Comparison of ENCODE assay signal across 1 cellular context in the genomic region with DNA sequence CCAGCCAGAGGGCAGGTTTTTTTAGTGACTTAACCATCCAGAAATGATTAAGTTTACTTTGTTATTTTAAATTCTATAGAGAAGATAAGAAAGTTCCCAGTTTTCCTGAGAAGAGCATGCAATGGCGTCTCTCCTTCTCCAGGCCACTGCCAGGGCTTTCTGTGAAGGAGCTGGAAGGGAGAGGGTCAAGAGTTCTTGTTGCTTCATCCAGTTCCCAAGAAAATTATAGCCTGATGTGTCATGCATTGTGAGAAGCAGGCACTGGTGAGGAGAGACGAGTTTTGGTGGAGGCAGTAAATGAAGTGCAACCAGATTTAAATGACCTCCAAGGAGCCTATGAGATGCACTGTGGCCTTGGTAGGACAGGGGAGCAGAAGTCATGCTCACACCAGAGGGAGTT.
TF ChIP-seq lines count a peak whose summit lies in the region.

No MANE protein-coding gene starts in this region.

TF ChIP-seq in GM12878, 131 proteins besides CTCF, POLR2A, EP300 and RAD21 (continued from another document):
- TF ChIP-seq, protein P1, sequence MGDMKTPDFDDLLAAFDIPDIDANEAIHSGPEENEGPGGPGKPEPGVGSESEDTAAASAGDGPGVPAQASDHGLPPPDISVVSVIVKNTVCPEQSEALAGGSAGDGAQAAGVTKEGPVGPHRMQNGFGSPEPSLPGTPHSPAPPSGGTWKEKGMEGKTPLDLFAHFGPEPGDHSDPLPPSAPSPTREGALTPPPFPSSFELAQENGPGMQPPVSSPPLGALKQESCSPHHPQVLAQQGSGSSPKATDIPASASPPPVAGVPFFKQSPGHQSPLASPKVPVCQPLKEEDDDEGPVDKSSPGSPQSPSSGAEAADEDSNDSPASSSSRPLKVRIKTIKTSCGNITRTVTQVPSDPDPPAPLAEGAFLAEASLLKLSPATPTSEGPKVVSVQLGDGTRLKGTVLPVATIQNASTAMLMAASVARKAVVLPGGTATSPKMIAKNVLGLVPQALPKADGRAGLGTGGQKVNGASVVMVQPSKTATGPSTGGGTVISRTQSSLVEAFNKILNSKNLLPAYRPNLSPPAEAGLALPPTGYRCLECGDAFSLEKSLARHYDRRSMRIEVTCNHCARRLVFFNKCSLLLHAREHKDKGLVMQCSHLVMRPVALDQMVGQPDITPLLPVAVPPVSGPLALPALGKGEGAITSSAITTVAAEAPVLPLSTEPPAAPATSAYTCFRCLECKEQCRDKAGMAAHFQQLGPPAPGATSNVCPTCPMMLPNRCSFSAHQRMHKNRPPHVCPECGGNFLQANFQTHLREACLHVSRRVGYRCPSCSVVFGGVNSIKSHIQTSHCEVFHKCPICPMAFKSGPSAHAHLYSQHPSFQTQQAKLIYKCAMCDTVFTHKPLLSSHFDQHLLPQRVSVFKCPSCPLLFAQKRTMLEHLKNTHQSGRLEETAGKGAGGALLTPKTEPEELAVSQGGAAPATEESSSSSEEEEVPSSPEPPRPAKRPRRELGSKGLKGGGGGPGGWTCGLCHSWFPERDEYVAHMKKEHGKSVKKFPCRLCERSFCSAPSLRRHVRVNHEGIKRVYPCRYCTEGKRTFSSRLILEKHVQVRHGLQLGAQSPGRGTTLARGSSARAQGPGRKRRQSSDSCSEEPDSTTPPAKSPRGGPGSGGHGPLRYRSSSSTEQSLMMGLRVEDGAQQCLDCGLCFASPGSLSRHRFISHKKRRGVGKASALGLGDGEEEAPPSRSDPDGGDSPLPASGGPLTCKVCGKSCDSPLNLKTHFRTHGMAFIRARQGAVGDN (IDR thresholded peaks at IDR 0.05): no peak
- TF ChIP-seq MEF2B (IDR thresholded peaks at IDR 0.05; ENCODE audit: partially characterized antibody, poor library complexity, severe bottlenecking) (no peak), IKZF2 (IDR thresholded peaks at IDR 0.05) (no peak)
- TF ChIP-seq, protein P2, sequence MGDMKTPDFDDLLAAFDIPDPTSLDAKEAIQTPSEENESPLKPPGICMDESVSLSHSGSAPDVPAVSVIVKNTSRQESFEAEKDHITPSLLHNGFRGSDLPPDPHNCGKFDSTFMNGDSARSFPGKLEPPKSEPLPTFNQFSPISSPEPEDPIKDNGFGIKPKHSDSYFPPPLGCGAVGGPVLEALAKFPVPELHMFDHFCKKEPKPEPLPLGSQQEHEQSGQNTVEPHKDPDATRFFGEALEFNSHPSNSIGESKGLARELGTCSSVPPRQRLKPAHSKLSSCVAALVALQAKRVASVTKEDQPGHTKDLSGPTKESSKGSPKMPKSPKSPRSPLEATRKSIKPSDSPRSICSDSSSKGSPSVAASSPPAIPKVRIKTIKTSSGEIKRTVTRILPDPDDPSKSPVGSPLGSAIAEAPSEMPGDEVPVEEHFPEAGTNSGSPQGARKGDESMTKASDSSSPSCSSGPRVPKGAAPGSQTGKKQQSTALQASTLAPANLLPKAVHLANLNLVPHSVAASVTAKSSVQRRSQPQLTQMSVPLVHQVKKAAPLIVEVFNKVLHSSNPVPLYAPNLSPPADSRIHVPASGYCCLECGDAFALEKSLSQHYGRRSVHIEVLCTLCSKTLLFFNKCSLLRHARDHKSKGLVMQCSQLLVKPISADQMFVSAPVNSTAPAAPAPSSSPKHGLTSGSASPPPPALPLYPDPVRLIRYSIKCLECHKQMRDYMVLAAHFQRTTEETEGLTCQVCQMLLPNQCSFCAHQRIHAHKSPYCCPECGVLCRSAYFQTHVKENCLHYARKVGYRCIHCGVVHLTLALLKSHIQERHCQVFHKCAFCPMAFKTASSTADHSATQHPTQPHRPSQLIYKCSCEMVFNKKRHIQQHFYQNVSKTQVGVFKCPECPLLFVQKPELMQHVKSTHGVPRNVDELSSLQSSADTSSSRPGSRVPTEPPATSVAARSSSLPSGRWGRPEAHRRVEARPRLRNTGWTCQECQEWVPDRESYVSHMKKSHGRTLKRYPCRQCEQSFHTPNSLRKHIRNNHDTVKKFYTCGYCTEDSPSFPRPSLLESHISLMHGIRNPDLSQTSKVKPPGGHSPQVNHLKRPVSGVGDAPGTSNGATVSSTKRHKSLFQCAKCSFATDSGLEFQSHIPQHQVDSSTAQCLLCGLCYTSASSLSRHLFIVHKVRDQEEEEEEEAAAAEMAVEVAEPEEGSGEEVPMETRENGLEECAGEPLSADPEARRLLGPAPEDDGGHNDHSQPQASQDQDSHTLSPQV (IDR thresholded peaks at IDR 0.05): no peak
TF ChIP-seq in GM12878: peak in this region for 0.
